1 cellular context compared by ENCODE assay signal in genomic region chr18:24060644-24061043, GRCh38.
TF ChIP-seq lines count a peak whose summit lies in the region.

No MANE protein-coding gene starts in this region.

TF ChIP-seq in liver, 16 proteins besides CTCF, POLR2A, EP300 and RAD21:
- peak in 1 of 2 donors; percentile 38 for TF ChIP-seq RXRA (IDR thresholded peaks at IDR 0.05)
- peak; percentile 39 to 65 for TF ChIP-seq HNF4A (conservative IDR thresholded peaks at IDR 0.05)
- TF ChIP-seq JUND (IDR thresholded peaks at IDR 0.05) = no peak
TF ChIP-seq in liver: peak in this region for 2.
